ENCODE assay signal across 17 cellular contexts in the genomic region with DNA sequence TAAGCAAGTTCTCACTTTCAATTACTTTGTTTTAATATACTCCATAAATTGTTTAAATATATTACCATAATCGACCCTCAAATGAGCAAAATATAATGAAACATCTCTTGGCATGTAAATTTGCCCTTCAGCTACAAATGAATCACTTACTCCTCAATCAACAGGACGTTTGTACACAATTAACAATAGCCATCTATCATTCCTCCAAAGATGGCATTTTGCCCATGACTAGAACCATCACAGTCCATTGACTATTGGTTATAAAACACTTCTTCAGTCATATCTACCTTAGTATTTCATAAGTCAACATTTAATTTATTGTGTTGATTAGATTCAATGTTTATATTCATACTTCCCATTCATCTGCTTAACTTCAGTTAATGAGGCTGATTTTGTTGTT.
"Had no signal": no experiment of that assay in that cellular context is flagged by ENCODE, and none has a peak within 500 bp of the region (broad histone marks: within the 10 kb centered on the region; RNA-seq: fewer than 3 reads in every experiment).

No MANE protein-coding gene starts in this region.

- H3K4me3 ChIP-seq: heart right ventricle, mucosa of descending colon, right atrium auricular region, sigmoid colon, skin epidermis, stomach had no signal

- H3K36me3 ChIP-seq: heart right ventricle, neutrophil, right atrium auricular region, sigmoid colon, stomach had no signal

- H3K4me1 Mint-ChIP-seq: naive thymus-derived CD8-positive, alpha-beta T cell had no signal

- H3K27ac ChIP-seq: foreskin keratinocyte, heart right ventricle, neutrophil, right atrium auricular region, sigmoid colon, skin epidermis, stomach had no signal

- H3K4me1 ChIP-seq: foreskin keratinocyte, heart right ventricle, sigmoid colon, stomach had no signal

- H3K9me3 ChIP-seq: heart right ventricle, mucosa of descending colon, neutrophil, right atrium auricular region, sigmoid colon, stomach had no signal

- DNase-seq: erythroblast; foreskin keratinocyte; heart right ventricle; kidney glomerular epithelial cell; mucosa of descending colon; naive thymus-derived CD8-positive, alpha-beta T cell; posterior cingulate gyrus; sigmoid colon; stimulated activated CD4-positive, alpha-beta T cell treated with anti-CD3 and anti-CD28 coated beads, Interleukin-2, amount 100 ng/mL, for 24 hours; stimulated activated CD4-positive, alpha-beta T cell treated with anti-CD3 and anti-CD28 coated beads, Interleukin-4, amount 100 ng/mL, for 4 hours; stimulated activated naive CD4-positive, alpha-beta T cell; stomach; trophoblast cell had no signal

- H3K4me3 Mint-ChIP-seq: dendritic cell treated with granulocyte-macrophage colony-stimulating factor and Interleukin-4, amounts not matched to agents 40 ng/mL and 50 ng/mL, for 4 days; naive thymus-derived CD8-positive, alpha-beta T cell had no signal

- H3K27me3 Mint-ChIP-seq: dendritic cell treated with granulocyte-macrophage colony-stimulating factor and Interleukin-4, amounts not matched to agents 40 ng/mL and 50 ng/mL, for 4 days had no signal

- H3K27ac Mint-ChIP-seq: dendritic cell treated with granulocyte-macrophage colony-stimulating factor and Interleukin-4, amounts not matched to agents 40 ng/mL and 50 ng/mL, for 4 days; naive thymus-derived CD8-positive, alpha-beta T cell had no signal

- H3K27me3 ChIP-seq: foreskin keratinocyte, heart right ventricle, neutrophil, right atrium auricular region, sigmoid colon, stomach had no signal

- H3K36me3 Mint-ChIP-seq: naive thymus-derived CD8-positive, alpha-beta T cell had no signal
